Comparison of ENCODE assay signal across 24 cellular contexts in genomic region chr3:18411541-18411940, GRCh38. TPM values are rescaled to one million over a fixed set of nuclear protein-coding genes. Genes with fewer than 3 reads are reported as not detected.
DNase-seq lines count a peak whose midpoint lies in the region; TF ChIP-seq lines count a peak whose summit lies in the region.
"Had no signal": no experiment of that assay in that cellular context is flagged by ENCODE, and none has a peak within 500 bp of the region (broad histone marks: within the 10 kb centered on the region; RNA-seq: fewer than 3 reads in every experiment).

No MANE protein-coding gene starts in this region.

- POLR2A ChIA-PET in HEK293T (lab: Yijun Ruan, JAX), result no interaction called here

- H3K27ac Mint-ChIP-seq in activated T-cell treated with anti-CD3 and anti-CD28 coated beads, Interleukin-2, amount 50 U/mL, for 24 hours, result peak overlapping the region; percentile 88
- peak overlapping the region; percentile 96 for H3K27ac Mint-ChIP-seq in activated naive CD8-positive, alpha-beta T cell
- H3K27ac Mint-ChIP-seq in nephron progenitor cell, result peak overlapping the region; percentile 6
- H3K27ac Mint-ChIP-seq: activated B cell treated with CpG ODN at 0.5 μM for 24 hours, B cell had no signal

- H3K4me3 Mint-ChIP-seq in activated T-cell treated with anti-CD3 and anti-CD28 coated beads, Interleukin-2, amount 50 U/mL, for 24 hours, result peak overlapping the region; percentile 54
- peak overlapping the region; percentile 87 for H3K4me3 Mint-ChIP-seq in activated naive CD8-positive, alpha-beta T cell
- no peak overlapping the region for H3K4me3 Mint-ChIP-seq in nephron progenitor cell
- H3K4me3 Mint-ChIP-seq: activated B cell treated with CpG ODN at 0.5 μM for 24 hours, B cell had no signal

- peaks cover 0 to 46% (median 0%) of the 10 kb centered on the region in 3 donors for H3K36me3 ChIP-seq in Peyer's patch
- H3K36me3 ChIP-seq in uterus, result no peaks in the 10 kb centered on the region
- H3K36me3 ChIP-seq: colonic mucosa had no signal

- TF ChIP-seq POLR2A in Peyer's patch (IDR thresholded peaks at IDR 0.05), result no peak
- no peak for TF ChIP-seq POLR2A in uterus (IDR thresholded peaks at IDR 0.05)

- peaks cover 97% of the 10 kb centered on the region for H3K36me3 Mint-ChIP-seq in activated T-cell treated with anti-CD3 and anti-CD28 coated beads, Interleukin-2, amount 50 U/mL, for 24 hours (ENCODE audit: low read depth)
- peaks cover 29% of the 10 kb centered on the region for H3K36me3 Mint-ChIP-seq in activated naive CD8-positive, alpha-beta T cell
- peaks cover 29% of the 10 kb centered on the region for H3K36me3 Mint-ChIP-seq in nephron progenitor cell (ENCODE audit: low read depth)

- H3K4me3 ChIP-seq in Peyer's patch, result no peak overlapping the region
- H3K4me3 ChIP-seq in uterus, result no peak overlapping the region
- H3K4me3 ChIP-seq: colonic mucosa, tibial nerve had no signal

- H3K9me3 Mint-ChIP-seq in activated T-cell treated with anti-CD3 and anti-CD28 coated beads, Interleukin-2, amount 50 U/mL, for 24 hours, result no peaks in the 10 kb centered on the region
- no peaks in the 10 kb centered on the region for H3K9me3 Mint-ChIP-seq in activated naive CD8-positive, alpha-beta T cell (ENCODE audit: low read depth)
- H3K9me3 Mint-ChIP-seq in nephron progenitor cell, result no peaks in the 10 kb centered on the region
- H3K9me3 Mint-ChIP-seq: activated B cell treated with CpG ODN at 0.5 μM for 24 hours had no signal

- CTCF ChIA-PET in HEK293T (lab: Yijun Ruan, JAX), result no interaction called here

- no peaks in the 10 kb centered on the region for H3K27me3 ChIP-seq in Peyer's patch
- H3K27me3 ChIP-seq in uterus, result no peaks in the 10 kb centered on the region
- H3K27me3 ChIP-seq: colonic mucosa, tibial nerve had no signal

- intact Hi-C loops in uterus (cut with DNase I; ENCODE audit: low total_unique reads), result no loop called here

- no peaks in the 10 kb centered on the region for H3K9me3 ChIP-seq in Peyer's patch
- H3K9me3 ChIP-seq in uterus, result no peaks in the 10 kb centered on the region
- H3K9me3 ChIP-seq: Caco-2, colonic mucosa, tibial nerve had no signal

- TF ChIP-seq CTCF in nephron progenitor cell (IDR thresholded peaks at IDR 0.05) (no peak), Peyer's patch (IDR thresholded peaks at IDR 0.05) (no peak), uterus (IDR thresholded peaks at IDR 0.05) (no peak)

- H3K27me3 Mint-ChIP-seq in activated T-cell treated with anti-CD3 and anti-CD28 coated beads, Interleukin-2, amount 50 U/mL, for 24 hours, result no peaks in the 10 kb centered on the region
- H3K27me3 Mint-ChIP-seq in activated naive CD8-positive, alpha-beta T cell, result no peaks in the 10 kb centered on the region
- no peaks in the 10 kb centered on the region for H3K27me3 Mint-ChIP-seq in nephron progenitor cell (ENCODE audit: low read depth, poor library complexity)
- H3K27me3 Mint-ChIP-seq: activated B cell treated with CpG ODN at 0.5 μM for 24 hours, B cell had no signal

- H3K4me1 Mint-ChIP-seq in activated T-cell treated with anti-CD3 and anti-CD28 coated beads, Interleukin-2, amount 50 U/mL, for 24 hours (ENCODE audit: low read depth), result peaks cover 88% of the 10 kb centered on the region
- H3K4me1 Mint-ChIP-seq in activated naive CD8-positive, alpha-beta T cell (ENCODE audit: low read depth), result peaks cover 94% of the 10 kb centered on the region
- H3K4me1 Mint-ChIP-seq in nephron progenitor cell, result no peaks in the 10 kb centered on the region
- H3K4me1 Mint-ChIP-seq: activated B cell treated with CpG ODN at 0.5 μM for 24 hours, B cell had no signal

- DNase-seq in activated T-cell treated with anti-CD3 and anti-CD28 coated beads, Interleukin-2, amount 50 U/mL, for 24 hours, result no peak
- no peak for DNase-seq in activated T-cell treated with anti-CD3 and anti-CD28 coated beads, Interleukin-2, amount 50 U/mL, for 48 hours
- no peak for DNase-seq in HEK293T (ENCODE audit: extremely low spot score)
- no peak for DNase-seq in nephron progenitor cell
- no peak for DNase-seq in Peyer's patch
- DNase-seq in uterus, result no peak
- DNase-seq in HPDE6-E6E7 (ENCODE audit: extremely low spot score), result no peak
- DNase-seq: activated B cell treated with CpG ODN at 0.5 μM for 24 hours; activated effector memory CD4-positive, alpha-beta T cell treated with Interleukin-2 at 50 U/mL for 16 hours; Caco-2; colonic mucosa; DMS79 treated with DMSO at 0.1 percent for 48 hours; effector CD8-positive, alpha-beta T cell; GF-D8; IMR-90; NCI-H1048; NCI-H1694; NCI-H2171 treated with DMSO at 0.1 percent for 48 hours; NCI-H524; NK-92 treated with Interleukin-12 subunit alpha and Interleukin-12 subunit beta, amount 100 ng/mL, for 24 hours; PC-3 had no signal

- H3K27ac ChIP-seq in Peyer's patch (no peak overlapping the region), uterus (no peak overlapping the region)
- H3K27ac ChIP-seq: colonic mucosa, tibial nerve had no signal

- H3K4me1 ChIP-seq in Peyer's patch, result no peaks in the 10 kb centered on the region
- no peaks in the 10 kb centered on the region for H3K4me1 ChIP-seq in uterus
- H3K4me1 ChIP-seq: Caco-2, tibial nerve had no signal

TF ChIP-seq in HEK293T, 16 proteins besides CTCF, POLR2A, EP300 and RAD21:
- TF ChIP-seq SUZ12 (IDR thresholded peaks at IDR 0.05) (no peak), BHLHE40 (IDR thresholded peaks at IDR 0.05; ENCODE audit: borderline replicate concordance) (no peak), L3MBTL2 (conservative IDR thresholded peaks at IDR 0.05) (no peak), HDGF (IDR thresholded peaks at IDR 0.05; ENCODE audit: borderline replicate concordance) (no peak), CTBP1 (IDR thresholded peaks at IDR 0.05; ENCODE audit: borderline replicate concordance) (no peak), FOXK2 (IDR thresholded peaks at IDR 0.05) (no peak), PKNOX1 (IDR thresholded peaks at IDR 0.05) (peak; percentile 31; the same call in 1 of the 2 replicates)

RNA-seq across cellular contexts. Expression of gene SATB1, which starts 13.6 kb away (rescaled TPM):
- total RNA-seq in Peyer's patch, result 100 to 1,000 TPM in 1 of 4 donors, 10 to 100 TPM in 3; 46.6 to 101 (median 63.2) TPM
- total RNA-seq in uterus, result 10 to 100 TPM; 17.3 to 82.1 (median 51.9) TPM

Comparison
In these comparisons a context has a peak if more than half of its experiments do, and no peak if none do; other contexts are left out.
1. H3K27ac Mint-ChIP-seq: peak in every context shown above with its lines; median percentile 96 in activated naive CD8-positive, alpha-beta T cell; 88 in activated T-cell treated with anti-CD3 and anti-CD28 coated beads, Interleukin-2, amount 50 U/mL, for 24 hours; 6 in nephron progenitor cell.